Comparison of ENCODE assay signal across 18 cellular contexts in the genomic region with DNA sequence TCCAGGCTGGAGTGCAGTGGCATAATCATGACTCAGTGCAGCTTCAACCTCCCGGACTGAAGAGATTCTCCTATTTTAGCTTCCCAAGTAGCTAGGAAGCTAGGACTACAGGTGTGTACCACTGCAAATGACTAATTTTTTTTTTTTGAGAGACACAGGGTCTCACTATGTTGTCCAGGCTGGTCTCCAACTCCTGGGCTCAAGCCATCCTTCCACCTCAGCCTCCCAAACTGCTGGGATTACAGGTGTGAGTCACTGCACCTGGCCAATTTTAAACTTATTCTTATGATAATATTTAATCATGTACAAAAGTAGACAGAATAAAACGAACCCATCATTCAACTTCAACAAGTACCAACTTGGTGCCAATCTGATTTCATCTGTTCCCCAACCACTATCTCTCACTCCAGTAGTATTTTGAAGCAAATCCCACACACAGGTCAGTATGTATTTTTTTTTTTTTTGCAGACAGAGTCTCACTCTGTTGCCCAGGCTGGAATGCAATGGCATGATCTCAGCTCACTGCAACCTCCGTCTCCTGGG. TPM values are rescaled to one million over a fixed set of nuclear protein-coding genes. Genes with fewer than 3 reads are reported as not detected.
A peak's percentile ranks its signal among the peaks of the same experiment; 100 is the strongest.
DNase-seq lines count a peak whose midpoint lies in the region; ATAC-seq and TF ChIP-seq lines count a peak whose summit lies in the region.
"Had no signal": no experiment of that assay in that cellular context is flagged by ENCODE, and none has a peak within 500 bp of the region (broad histone marks: within the 10 kb centered on the region; RNA-seq: fewer than 3 reads in every experiment).

No MANE protein-coding gene starts in this region.

- no peak for ATAC-seq in naive thymus-derived CD4-positive, alpha-beta T cell
- ATAC-seq in GM19463 (IDR thresholded peaks at IDR 0.05; ENCODE audit: unreplicated experiment) (no peak), GM21423 (IDR thresholded peaks at IDR 0.05; ENCODE audit: unreplicated experiment) (no peak), HG02981 (IDR thresholded peaks at IDR 0.05; ENCODE audit: unreplicated experiment) (no peak)
- ATAC-seq: gastroesophageal sphincter; stimulated activated memory B cell treated with anti-CD40 and anti-IgM and Interleukin-4, amounts not matched to agents 10 μg/mL and 1 μg/mL and 100 μg/mL, for 72 hours had no signal

- H3K27ac ChIP-seq in CD8-positive, alpha-beta memory T cell (ENCODE audit: low read depth, low read length) = no peak overlapping the region
- peak overlapping the region; percentile 95 for H3K27ac ChIP-seq in Karpas-422 (ENCODE audit: low read length)
- H3K27ac ChIP-seq in naive thymus-derived CD4-positive, alpha-beta T cell (ENCODE audit: low read depth, low read length) = no peak overlapping the region
- H3K27ac ChIP-seq: gastroesophageal sphincter, SJCRH30 had no signal

- peak overlapping the region; percentile 23 to 96 (median 83) for H3K27ac Mint-ChIP-seq in CD8-positive, alpha-beta memory T cell
- H3K27ac Mint-ChIP-seq in activated naive CD8-positive, alpha-beta T cell = peak overlapping the region; percentile 66
- H3K27ac Mint-ChIP-seq in naive thymus-derived CD4-positive, alpha-beta T cell = peak overlapping the region in 7 of 9 donors; percentile 1 to 75 (median 31)
- H3K27ac Mint-ChIP-seq: stimulated activated memory B cell treated with anti-CD40 and anti-IgM and Interleukin-4, amounts not matched to agents 10 μg/mL and 1 μg/mL and 100 μg/mL, for 72 hours had no signal

- H3K4me3 Mint-ChIP-seq in CD8-positive, alpha-beta memory T cell = peak overlapping the region in 1 of 7 donors; percentile 47
- peak overlapping the region; percentile 38 for H3K4me3 Mint-ChIP-seq in activated naive CD8-positive, alpha-beta T cell
- H3K4me3 Mint-ChIP-seq in naive thymus-derived CD4-positive, alpha-beta T cell = peak overlapping the region in 1 of 10 donors; percentile 19
- H3K4me3 Mint-ChIP-seq: stimulated activated memory B cell treated with anti-CD40 and anti-IgM and Interleukin-4, amounts not matched to agents 10 μg/mL and 1 μg/mL and 100 μg/mL, for 72 hours had no signal

- H3K36me3 ChIP-seq in CD8-positive, alpha-beta memory T cell (ENCODE audit: insufficient read depth, low read length) = peaks cover 13% of the 10 kb centered on the region
- no peaks in the 10 kb centered on the region; the same call in 1 of the 2 replicates for H3K36me3 ChIP-seq in Karpas-422 (ENCODE audit: insufficient read depth, low read length)
- peaks cover 0 to 18% (median 4%) of the 10 kb centered on the region in 3 experiments for H3K36me3 ChIP-seq in naive thymus-derived CD4-positive, alpha-beta T cell (ENCODE audit: control insufficient read depth in 2 of 3, insufficient read depth in 3 of 3, low read length in 3 of 3)

- POLR2A ChIA-PET in CD8-positive, alpha-beta memory T cell (lab: Charles Lee) = no interaction called here
- POLR2A ChIA-PET in naive thymus-derived CD4-positive, alpha-beta T cell (lab: Charles Lee) = no interaction called here

- peaks cover 58 to 76% (median 68%) of the 10 kb centered on the region in 3 donors for H3K4me1 Mint-ChIP-seq in CD8-positive, alpha-beta memory T cell
- peaks cover 68% of the 10 kb centered on the region for H3K4me1 Mint-ChIP-seq in activated naive CD8-positive, alpha-beta T cell (ENCODE audit: low read depth)
- H3K4me1 Mint-ChIP-seq in naive thymus-derived CD4-positive, alpha-beta T cell = peaks cover 31 to 65% (median 58%) of the 10 kb centered on the region in 7 donors

- no peaks in the 10 kb centered on the region for H3K9me3 ChIP-seq in CD8-positive, alpha-beta memory T cell (ENCODE audit: low read length)
- no peaks in the 10 kb centered on the region for H3K9me3 ChIP-seq in Karpas-422 (ENCODE audit: low read length)
- H3K9me3 ChIP-seq in naive thymus-derived CD4-positive, alpha-beta T cell (ENCODE audit: control insufficient read depth in 2 of 3, low read length in 3 of 3) = no peaks in the 10 kb centered on the region
- H3K9me3 ChIP-seq: BLaER1 treated with 17β-estradiol and CSF1 and Interleukin-3, amounts not matched to agents 10 nM and 100 nM; gastroesophageal sphincter; SJCRH30 had no signal

- no peak overlapping the region for H3K4me3 ChIP-seq in CD8-positive, alpha-beta memory T cell (ENCODE audit: low read length)
- H3K4me3 ChIP-seq in Karpas-422 (ENCODE audit: low read length) = peak overlapping the region; percentile 5; the same call in 1 of the 2 replicates
- H3K4me3 ChIP-seq in naive thymus-derived CD4-positive, alpha-beta T cell (ENCODE audit: low read length) = no peak overlapping the region
- H3K4me3 ChIP-seq: BLaER1 treated with 17β-estradiol and CSF1 and Interleukin-3, amounts not matched to agents 10 nM and 100 nM; gastroesophageal sphincter; SJCRH30 had no signal

- no peaks in the 10 kb centered on the region for H3K27me3 Mint-ChIP-seq in CD8-positive, alpha-beta memory T cell
- H3K27me3 Mint-ChIP-seq in activated naive CD8-positive, alpha-beta T cell = no peaks in the 10 kb centered on the region
- no peaks in the 10 kb centered on the region for H3K27me3 Mint-ChIP-seq in naive thymus-derived CD4-positive, alpha-beta T cell
- H3K27me3 Mint-ChIP-seq: stimulated activated memory B cell treated with anti-CD40 and anti-IgM and Interleukin-4, amounts not matched to agents 10 μg/mL and 1 μg/mL and 100 μg/mL, for 72 hours had no signal

- DNase-seq in CD8-positive, alpha-beta memory T cell = no peak
- no peak for DNase-seq in Karpas-422
- no peak for DNase-seq in naive thymus-derived CD4-positive, alpha-beta T cell
- no peak for DNase-seq in GM13977 (ENCODE audit: low spot score)
- DNase-seq: caudate nucleus, H7, NCI-H1105 treated with DMSO at 0.1 percent for 48 hours, NCI-H2227 treated with DMSO at 0.1 percent for 48 hours, occipital lobe, SJCRH30 had no signal

- no peaks in the 10 kb centered on the region for H3K27me3 ChIP-seq in CD8-positive, alpha-beta memory T cell (ENCODE audit: insufficient read depth, low read length, poor library complexity, severe bottlenecking)
- H3K27me3 ChIP-seq in Karpas-422 (ENCODE audit: low read length) = no peaks in the 10 kb centered on the region
- H3K27me3 ChIP-seq in naive thymus-derived CD4-positive, alpha-beta T cell (ENCODE audit: control insufficient read depth in 2 of 2, insufficient read depth in 2 of 2, low read length in 2 of 2) = no peaks in the 10 kb centered on the region
- H3K27me3 ChIP-seq: BLaER1 treated with 17β-estradiol and CSF1 and Interleukin-3, amounts not matched to agents 10 nM and 100 nM; gastroesophageal sphincter; SJCRH30 had no signal

- no peak overlapping the region for H2AFZ ChIP-seq in Karpas-422 (ENCODE audit: low read length)

- H3K79me2 ChIP-seq in Karpas-422 (ENCODE audit: low read length) = peaks cover 42% of the 10 kb centered on the region

- no peaks in the 10 kb centered on the region for H4K20me1 ChIP-seq in Karpas-422 (ENCODE audit: insufficient read depth, low read depth, low read length)

- H3K9me3 Mint-ChIP-seq in CD8-positive, alpha-beta memory T cell = no peaks in the 10 kb centered on the region
- H3K9me3 Mint-ChIP-seq in activated naive CD8-positive, alpha-beta T cell (ENCODE audit: low read depth) = no peaks in the 10 kb centered on the region
- H3K9me3 Mint-ChIP-seq in naive thymus-derived CD4-positive, alpha-beta T cell = no peaks in the 10 kb centered on the region
- H3K9me3 Mint-ChIP-seq: stimulated activated memory B cell treated with anti-CD40 and anti-IgM and Interleukin-4, amounts not matched to agents 10 μg/mL and 1 μg/mL and 100 μg/mL, for 72 hours had no signal

- peaks cover 44% of the 10 kb centered on the region for H3K4me1 ChIP-seq in CD8-positive, alpha-beta memory T cell (ENCODE audit: insufficient read depth, low read length)
- peaks cover 74% of the 10 kb centered on the region for H3K4me1 ChIP-seq in Karpas-422 (ENCODE audit: low read length)
- H3K4me1 ChIP-seq in naive thymus-derived CD4-positive, alpha-beta T cell (ENCODE audit: control insufficient read depth in 2 of 2, insufficient read depth in 2 of 2, low read length in 2 of 2) = peaks cover 21 to 29% of the 10 kb centered on the region in 2 donors

- CTCF ChIA-PET in CD8-positive, alpha-beta memory T cell (lab: Charles Lee) = interaction anchor here (2.4 kb wide), 1 partner anchor 34 kb away, joined by 9 read pairs; no protein-coding TSS in a partner anchor
- CTCF ChIA-PET in naive thymus-derived CD4-positive, alpha-beta T cell (lab: Charles Lee) = no interaction called here

- peak overlapping the region; percentile 67 for H3K4me2 ChIP-seq in Karpas-422 (ENCODE audit: low read depth, low read length, poor library complexity, severe bottlenecking)

- H3K9me2 ChIP-seq in Karpas-422 (replicated peaks; ENCODE audit: insufficient read depth, low read length) = no peaks in the 10 kb centered on the region

- peaks cover 0 to 53% (median 17%) of the 10 kb centered on the region in 3 donors for H3K36me3 Mint-ChIP-seq in CD8-positive, alpha-beta memory T cell
- H3K36me3 Mint-ChIP-seq in activated naive CD8-positive, alpha-beta T cell = peaks cover 22% of the 10 kb centered on the region
- peaks cover 0 to 40% (median 29%) of the 10 kb centered on the region in 5 donors for H3K36me3 Mint-ChIP-seq in naive thymus-derived CD4-positive, alpha-beta T cell

- intact Hi-C loops in naive thymus-derived CD4-positive, alpha-beta T cell (cut with micrococcal nuclease) = no loop called here

- in situ Hi-C loops in GM13977 (cut with MboI; ENCODE audit: low pct_unique_long_range_greater_than_20kb, low sequenced_read_pairs, unreplicated experiment) = no loop called here

- TF ChIP-seq CTCF in GM13977 (IDR thresholded peaks at IDR 0.05; ENCODE audit: extremely low read depth, insufficient read depth, missing control alignments) = no peak

- H3K9ac ChIP-seq in Karpas-422 (ENCODE audit: low read length) = 0 out of 2 replicates have a peak overlapping the region, but pooled peaks have one; percentile 6
- H3K9ac ChIP-seq: BLaER1 treated with 17β-estradiol and CSF1 and Interleukin-3, amounts not matched to agents 10 nM and 100 nM had no signal

RNA-seq across cellular contexts. Expression of a gene that starts 32.5 kb away (rescaled TPM):
- 100 to 1,000 TPM; 328 TPM for total RNA-seq in CD8-positive, alpha-beta memory T cell
- polyA plus RNA-seq in CD8-positive, alpha-beta memory T cell = 32.1 TPM
- 41.0 and 56.1 TPM in 2 replicates for total RNA-seq in Karpas-422 (2014; rRNA removed; shearing (Covaris generic); ENCODE audit: low replicate concordance)
- 100 to 1,000 TPM in 1 of 5 experiments, 10 to 100 TPM in 4; 15.0 to 111 (median 19.4) TPM for total RNA-seq in naive thymus-derived CD4-positive, alpha-beta T cell
- 10 to 100 TPM; 11.5 to 12.7 TPM for polyA plus RNA-seq in naive thymus-derived CD4-positive, alpha-beta T cell

RNA-seq across cellular contexts. Expression of a gene that starts 48.9 kb away (rescaled TPM):
- 10 to 100 TPM; 60.3 to 62.7 TPM for total RNA-seq in CD8-positive, alpha-beta memory T cell
- polyA plus RNA-seq in CD8-positive, alpha-beta memory T cell = 1.1 TPM
- total RNA-seq in Karpas-422 (2014; rRNA removed; shearing (Covaris generic); ENCODE audit: low replicate concordance) = 54.0 and 55.5 TPM in 2 replicates
- 10 to 100 TPM in 1 of 5 experiments, under 1 TPM in 4; 0.16 to 84.3 (median 0.43) TPM for total RNA-seq in naive thymus-derived CD4-positive, alpha-beta T cell
- under 1 TPM in 1 of 2 donors, not detected in 1; 0.09 TPM for polyA plus RNA-seq in naive thymus-derived CD4-positive, alpha-beta T cell

RNA-seq across cellular contexts. Expression of a gene that starts 52.5 kb away (rescaled TPM):
- not detected for total RNA-seq in CD8-positive, alpha-beta memory T cell
- not detected for polyA plus RNA-seq in CD8-positive, alpha-beta memory T cell
- total RNA-seq in Karpas-422 (2014; rRNA removed; shearing (Covaris generic); ENCODE audit: low replicate concordance) = not detected in 2 replicates
- total RNA-seq in naive thymus-derived CD4-positive, alpha-beta T cell = not detected
- not detected for polyA plus RNA-seq in naive thymus-derived CD4-positive, alpha-beta T cell
- total RNA-seq: Daoy, occipital lobe, SJCRH30 had no signal

Comparison
In these comparisons a context has a peak if more than half of its experiments do, and no peak if none do; other contexts are left out.
1. H3K27ac Mint-ChIP-seq: peak in every context shown above with its lines; median percentile 83 in CD8-positive, alpha-beta memory T cell; 66 in activated naive CD8-positive, alpha-beta T cell; 31 in naive thymus-derived CD4-positive, alpha-beta T cell.